ENCODE assay signal across 14 cellular contexts in genomic region chr11:13206086-13206640, GRCh38.
DNase-seq lines count a peak whose midpoint lies in the region; ATAC-seq and TF ChIP-seq lines count a peak whose summit lies in the region.
"Had no signal": no experiment of that assay in that cellular context is flagged by ENCODE, and none has a peak within 500 bp of the region (broad histone marks: within the 10 kb centered on the region; RNA-seq: fewer than 3 reads in every experiment).

No MANE protein-coding gene starts in this region.

- no peak for TF ChIP-seq CTCF in right lobe of liver (IDR thresholded peaks at IDR 0.05)

- 85% methylated on average over 6 of the region's 6 CpGs for WGBS in right lobe of liver (ENCODE audit: insufficient coverage, low coverage, low lambda C conversion rate, missing lambda C conversion rate)

- H3K9me3 ChIP-seq in right lobe of liver, result no peaks in the 10 kb centered on the region
- H3K9me3 ChIP-seq: colonic mucosa had no signal

- H3K9me3 Mint-ChIP-seq in activated naive CD4-positive, alpha-beta T cell treated with anti-CD3 and anti-CD28 coated beads, Interleukin-2, amount 50 U/mL, for 72 hours, result no peaks in the 10 kb centered on the region
- no peaks in the 10 kb centered on the region for H3K9me3 Mint-ChIP-seq in stimulated activated naive CD8-positive, alpha-beta T cell treated with anti-CD3 and anti-CD28 coated beads, Interleukin-15, amount 100 ng/mL, for 72 hours

- no peak for DNase-seq in activated naive CD4-positive, alpha-beta T cell treated with anti-CD3 and anti-CD28 coated beads, Interleukin-2, amount 50 U/mL, for 72 hours (ENCODE audit: low spot score in 2 of 2)
- DNase-seq in activated naive CD4-positive, alpha-beta T cell (lab: John Stamatoyannopoulos, UW), result no peak
- DNase-seq in stimulated activated naive CD8-positive, alpha-beta T cell treated with anti-CD3 and anti-CD28 coated beads, Interleukin-15, amount 100 ng/mL, for 72 hours, result no peak
- DNase-seq in right lobe of liver (no peak), HuH-7 (ENCODE audit: low spot score) (no peak), NOMO-1 (lab: John Stamatoyannopoulos, UW; ENCODE audit: unreplicated experiment in 2 of 2) (no peak)
- DNase-seq: colonic mucosa; islet precursor cell; NCI-H2029 treated with DMSO at 0.1 percent for 48 hours; stimulated activated CD4-positive, alpha-beta T cell treated with anti-CD3 and anti-CD28 coated beads, Interleukin-15, amount 100 ng/mL, for 24 hours; T1000 had no signal

- peak; percentile 50 to 60 for ATAC-seq in activated naive CD4-positive, alpha-beta T cell treated with anti-CD3 and anti-CD28 coated beads, Interleukin-2, amount 50 U/mL, for 72 hours
- peak; percentile 33 for ATAC-seq in HG02798 (IDR thresholded peaks at IDR 0.05; ENCODE audit: poor library complexity, unreplicated experiment)
- ATAC-seq in stimulated activated naive CD8-positive, alpha-beta T cell treated with anti-CD3 and anti-CD28 coated beads, Interleukin-15, amount 100 ng/mL, for 72 hours, result peak; percentile 61
- ATAC-seq in right lobe of liver, result no peak
- ATAC-seq: Right ventricle myocardium inferior had no signal

- no peaks in the 10 kb centered on the region for H3K27me3 Mint-ChIP-seq in stimulated activated naive CD8-positive, alpha-beta T cell treated with anti-CD3 and anti-CD28 coated beads, Interleukin-15, amount 100 ng/mL, for 72 hours

- peaks cover 0 to 6% (median 0%) of the 10 kb centered on the region in 4 donors for H3K4me1 ChIP-seq in right lobe of liver
- H3K4me1 ChIP-seq: colonic mucosa had no signal

- intact Hi-C loops in right lobe of liver (cut with DNase I), result loop anchor here in 1 of 2 donors (5.0 kb wide), 1 partner anchor 136 kb away; no protein-coding TSS in a partner anchor

- H3K36me3 ChIP-seq in right lobe of liver, result no peaks in the 10 kb centered on the region
- H3K36me3 ChIP-seq: colonic mucosa had no signal

- H3K27me3 ChIP-seq in right lobe of liver, result no peaks in the 10 kb centered on the region
- H3K27me3 ChIP-seq: colonic mucosa had no signal

- H3K4me1 Mint-ChIP-seq in stimulated activated naive CD8-positive, alpha-beta T cell treated with anti-CD3 and anti-CD28 coated beads, Interleukin-15, amount 100 ng/mL, for 72 hours, result peaks cover 43% of the 10 kb centered on the region

- H3K36me3 Mint-ChIP-seq in activated naive CD4-positive, alpha-beta T cell treated with anti-CD3 and anti-CD28 coated beads, Interleukin-2, amount 50 U/mL, for 72 hours, result no peaks in the 10 kb centered on the region

- H3K27ac Mint-ChIP-seq in activated naive CD4-positive, alpha-beta T cell treated with anti-CD3 and anti-CD28 coated beads, Interleukin-2, amount 50 U/mL, for 72 hours, result peak overlapping the region in 1 of 2 donors; percentile 51
- peak overlapping the region in 1 of 2 donors; percentile 36 for H3K27ac Mint-ChIP-seq in stimulated activated naive CD8-positive, alpha-beta T cell treated with anti-CD3 and anti-CD28 coated beads, Interleukin-15, amount 100 ng/mL, for 72 hours

- H3K27ac ChIP-seq in angular gyrus (ENCODE audit: low read depth, low read length) (peak overlapping the region; percentile 31), right lobe of liver (no peak overlapping the region)
- H3K27ac ChIP-seq: colonic mucosa had no signal

- H3K4me3 Mint-ChIP-seq in stimulated activated naive CD8-positive, alpha-beta T cell treated with anti-CD3 and anti-CD28 coated beads, Interleukin-15, amount 100 ng/mL, for 72 hours, result no peak overlapping the region

- TF ChIP-seq POLR2A in right lobe of liver (IDR thresholded peaks at IDR 0.05), result no peak

- H3K4me3 ChIP-seq in right lobe of liver, result no peak overlapping the region
- H3K4me3 ChIP-seq: colonic mucosa had no signal

Comparison
In these comparisons a context has a peak if more than half of its experiments do, and no peak if none do; other contexts are left out.
1. ATAC-seq: peak in activated naive CD4-positive, alpha-beta T cell treated with anti-CD3 and anti-CD28 coated beads, Interleukin-2, amount 50 U/mL, for 72 hours (2 of 2), HG02798 (single experiment) and stimulated activated naive CD8-positive, alpha-beta T cell treated with anti-CD3 and anti-CD28 coated beads, Interleukin-15, amount 100 ng/mL, for 72 hours (single experiment); none in right lobe of liver (0 of 4).